ENCODE assay signal across 8 cellular contexts in the genomic region with DNA sequence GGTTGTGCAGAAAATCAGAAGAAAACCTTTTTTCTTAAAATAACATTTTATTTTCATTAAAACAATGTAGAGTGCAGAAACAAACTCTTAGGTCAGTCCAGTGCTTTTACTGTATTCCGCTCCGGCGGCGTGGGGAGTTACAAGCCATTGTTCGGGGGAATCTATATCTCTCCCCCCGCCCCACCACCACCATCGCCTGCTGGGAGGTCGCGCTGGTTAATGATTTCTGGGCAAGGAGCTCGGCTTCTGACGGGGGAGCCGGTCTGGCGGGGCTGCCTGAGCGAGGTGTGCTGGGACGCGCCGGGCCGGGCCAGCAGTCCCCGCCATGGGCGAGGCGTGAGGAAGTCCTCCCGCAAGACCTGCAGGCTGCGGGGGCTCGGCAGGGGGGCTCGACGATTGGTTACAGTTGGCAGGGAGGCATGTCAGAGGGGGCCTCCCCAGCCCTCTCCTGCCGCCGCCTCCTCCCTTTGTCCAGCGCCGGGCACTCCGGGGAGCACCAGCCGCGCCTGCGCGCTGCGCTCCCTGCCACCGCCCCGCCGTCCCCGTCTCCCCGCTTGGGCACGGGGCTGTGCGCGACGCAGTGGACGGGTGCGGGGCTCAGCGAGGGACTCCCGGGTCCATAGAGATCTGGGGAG. TPM values are rescaled to one million over a fixed set of nuclear protein-coding genes. Genes with fewer than 3 reads are reported as not detected.
DNase-seq lines count a peak whose midpoint lies in the region; ATAC-seq and TF ChIP-seq lines count a peak whose summit lies in the region.

No MANE protein-coding gene starts in this region.

- peaks cover 40 to 59% (median 45%) of the 10 kb centered on the region in 3 donors for H3K4me1 Mint-ChIP-seq in T-cell
- peaks cover 59% of the 10 kb centered on the region for H3K4me1 Mint-ChIP-seq in brain

- no peaks in the 10 kb centered on the region for H3K27me3 Mint-ChIP-seq in T-cell
- peaks cover 76% of the 10 kb centered on the region for H3K27me3 Mint-ChIP-seq in brain

- H3K9me3 Mint-ChIP-seq in T-cell (no peaks in the 10 kb centered on the region), brain (no peaks in the 10 kb centered on the region)

- POLR2A ChIA-PET in T-cell (lab: Charles Lee): interaction anchor here in 1 of 2 donors (0.6 to 0.7 kb wide), 2 partner anchors 131 to 170 kb away, joined by 3 to 5 read pairs; no protein-coding TSS in a partner anchor

- DNase-seq in NCI-H1436 (lab: John Stamatoyannopoulos, UW) (peak; percentile 59), NCI-H1436 treated with DMSO at 0.1 percent for 48 hours (lab: John Stamatoyannopoulos, UW) (no peak), KG1 (lab: John Stamatoyannopoulos, UW) (peak; percentile 39), T-cell (peak in 17 of 34 experiments; percentile 1 to 37 (median 19)), renal cortical epithelial cell (ENCODE audit: low read depth) (peak; percentile 79)

- ATAC-seq in T-cell (replicated peaks in 1 of 4): peak in 2 of 4 experiments; percentile 1
- no peak for ATAC-seq in HG02884 (IDR thresholded peaks at IDR 0.05; ENCODE audit: unreplicated experiment)

- TF ChIP-seq CTCF in brain (conservative IDR thresholded peaks at IDR 0.05): no peak

- H3K4me3 Mint-ChIP-seq in T-cell (peak overlapping the region; percentile 84 to 88 (median 87)), brain (peak overlapping the region; percentile 85 to 98 (median 92))

- H3K27ac Mint-ChIP-seq in T-cell (peak overlapping the region; percentile 67 to 92), brain (peak overlapping the region; percentile 81 to 98 (median 94))

- CTCF ChIA-PET in T-cell (lab: Charles Lee): no interaction called here

- H3K4me3 ChIP-seq in iPS-11a (ENCODE audit: low read depth, low read length): peak overlapping the region; percentile 47

- H3K36me3 Mint-ChIP-seq in T-cell (no peaks in the 10 kb centered on the region), brain (peaks cover 23% of the 10 kb centered on the region)

RNA-seq across cellular contexts. Expression of a gene that starts 1.0 kb away (rescaled TPM):
- 10 to 100 TPM in 1 of 5 donors, 1 to 10 TPM in 4; 2.7 to 13.7 (median 3.1) TPM for total RNA-seq in T-cell
- polyA plus RNA-seq in brain (ENCODE audit: insufficient read depth, low read depth, low replicate concordance): 14.8 TPM
- total RNA-seq in renal cortical epithelial cell: 33.6 and 33.9 TPM in 2 replicates
